29 cellular contexts compared by ENCODE assay signal in the genomic region with DNA sequence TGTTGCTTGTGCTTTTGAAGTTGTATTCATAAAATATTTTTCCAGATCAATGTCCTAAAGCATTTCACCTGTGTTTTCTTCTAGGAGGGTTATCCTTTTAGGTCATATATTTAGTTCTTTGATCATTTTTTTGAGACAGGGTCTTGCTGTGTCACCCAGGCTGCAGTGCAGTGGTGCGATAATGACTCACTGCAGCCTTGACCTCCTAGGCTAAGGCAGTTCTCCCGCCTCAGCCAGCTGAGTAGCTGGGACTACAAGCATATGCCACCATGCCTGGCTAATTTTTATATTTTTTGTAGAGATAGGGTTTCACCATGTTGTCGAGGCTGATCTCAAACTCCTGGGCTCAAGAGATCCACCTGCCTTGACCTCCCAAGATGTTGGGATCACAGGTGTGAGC.
"Had no signal": no experiment of that assay in that cellular context is flagged by ENCODE, and none has a peak within 500 bp of the region (broad histone marks: within the 10 kb centered on the region; RNA-seq: fewer than 3 reads in every experiment).

No MANE protein-coding gene starts in this region.

- H3K4me1 Mint-ChIP-seq: nephron progenitor cell; neural crest cell; stimulated activated effector memory CD8-positive, alpha-beta T cell treated with anti-CD3 and anti-CD28 coated beads, Interleukin-12 subunit alpha, Interleukin-12 subunit beta, amount 100 ng/mL, for 72 hours had no signal

- H3K27me3 ChIP-seq: neutrophil, pancreas, spleen, stomach, thyroid gland, tibial nerve, upper lobe of left lung, vagina had no signal

- H3K27ac ChIP-seq: neutrophil, pancreas, prostate gland, skin epidermis, spleen, stomach, thoracic aorta, thyroid gland, tibial nerve, upper lobe of left lung, vagina had no signal

- H3K36me3 ChIP-seq: neutrophil, pancreas, prostate gland, thoracic aorta, thyroid gland, upper lobe of left lung, vagina had no signal

- H3K4me3 ChIP-seq: pancreas, prostate gland, skin epidermis, smooth muscle cell, spleen, stomach, thoracic aorta, thyroid gland, tibial nerve, upper lobe of left lung, vagina had no signal

- DNase-seq: naive B cell; naive thymus-derived CD8-positive, alpha-beta T cell; nephron progenitor cell; nucleus accumbens; pancreas; right cardiac atrium; spleen; stimulated activated CD4-positive, alpha-beta T cell treated with anti-CD3 and anti-CD28 coated beads, Interleukin-12 subunit alpha, Interleukin-12 subunit beta, amount 100 ng/mL, for 4 hours; stimulated activated CD4-positive, alpha-beta T cell treated with anti-CD3 and anti-CD28 coated beads, Interleukin-2, amount 100 ng/mL, for 24 hours; stimulated activated CD4-positive, alpha-beta T cell treated with anti-CD3 and anti-CD28 coated beads, Interleukin-2, amount 100 ng/mL, for 48 hours; stimulated activated CD4-positive, alpha-beta T cell treated with anti-CD3 and anti-CD28 coated beads, Interleukin-4, amount 100 ng/mL, for 24 hours; stimulated activated naive B cell treated with anti-CD40 and anti-IgM and Interleukin-4, amounts not matched to agents 10 μg/mL and 1 μg/mL and 100 μg/mL, for 72 hours; stimulated activated naive CD4-positive, alpha-beta T cell treated with Interleukin-2 at 50 U/mL for 16 hours; stomach; thyroid gland; trophoblast cell; upper lobe of left lung had no signal

- H3K27me3 Mint-ChIP-seq: naive B cell; naive thymus-derived CD8-positive, alpha-beta T cell; natural killer cell treated with Interleukin-12 subunit alpha and Interleukin-12 subunit beta and Interleukin-15 and Interleukin-18, amount 100 ng/mL, for 72 hours; stimulated activated naive B cell treated with anti-CD40 and anti-IgM and Interleukin-4, amounts not matched to agents 10 μg/mL and 1 μg/mL and 100 μg/mL, for 72 hours had no signal

- H3K9me3 ChIP-seq: pancreas, prostate gland, thyroid gland had no signal

- H3K4me3 Mint-ChIP-seq: naive B cell; naive thymus-derived CD8-positive, alpha-beta T cell; natural killer cell treated with Interleukin-12 subunit alpha and Interleukin-12 subunit beta and Interleukin-15 and Interleukin-18, amount 100 ng/mL, for 72 hours; nephron progenitor cell; neural crest cell; stimulated activated effector memory CD8-positive, alpha-beta T cell treated with anti-CD3 and anti-CD28 coated beads, Interleukin-12 subunit alpha, Interleukin-12 subunit beta, amount 100 ng/mL, for 72 hours; stimulated activated naive B cell treated with anti-CD40 and anti-IgM and Interleukin-4, amounts not matched to agents 10 μg/mL and 1 μg/mL and 100 μg/mL, for 72 hours had no signal

- H3K4me1 ChIP-seq: pancreas, prostate gland, spleen, stomach, thyroid gland, tibial nerve, upper lobe of left lung, vagina had no signal

- FAIRE-seq: pancreas, urothelium cell line had no signal

- H3K27ac Mint-ChIP-seq: naive thymus-derived CD8-positive, alpha-beta T cell; natural killer cell treated with Interleukin-12 subunit alpha and Interleukin-12 subunit beta and Interleukin-15 and Interleukin-18, amount 100 ng/mL, for 72 hours; nephron progenitor cell; stimulated activated effector memory CD8-positive, alpha-beta T cell treated with anti-CD3 and anti-CD28 coated beads, Interleukin-12 subunit alpha, Interleukin-12 subunit beta, amount 100 ng/mL, for 72 hours; stimulated activated naive B cell treated with anti-CD40 and anti-IgM and Interleukin-4, amounts not matched to agents 10 μg/mL and 1 μg/mL and 100 μg/mL, for 72 hours had no signal

- H3K4me2 ChIP-seq: smooth muscle cell had no signal

- ATAC-seq: naive thymus-derived CD8-positive, alpha-beta T cell; natural killer cell treated with Interleukin-12 subunit alpha and Interleukin-12 subunit beta and Interleukin-15 and Interleukin-18, amount 100 ng/mL, for 72 hours; pancreas; right cardiac atrium; sciatic nerve; stimulated activated effector memory CD8-positive, alpha-beta T cell treated with anti-CD3 and anti-CD28 coated beads, Interleukin-12 subunit alpha, Interleukin-12 subunit beta, amount 100 ng/mL, for 72 hours; stimulated activated naive B cell treated with anti-CD40 and anti-IgM and Interleukin-4, amounts not matched to agents 10 μg/mL and 1 μg/mL and 100 μg/mL, for 72 hours had no signal
